Comparison of ENCODE assay signal across 2 cellular contexts in the genomic region with DNA sequence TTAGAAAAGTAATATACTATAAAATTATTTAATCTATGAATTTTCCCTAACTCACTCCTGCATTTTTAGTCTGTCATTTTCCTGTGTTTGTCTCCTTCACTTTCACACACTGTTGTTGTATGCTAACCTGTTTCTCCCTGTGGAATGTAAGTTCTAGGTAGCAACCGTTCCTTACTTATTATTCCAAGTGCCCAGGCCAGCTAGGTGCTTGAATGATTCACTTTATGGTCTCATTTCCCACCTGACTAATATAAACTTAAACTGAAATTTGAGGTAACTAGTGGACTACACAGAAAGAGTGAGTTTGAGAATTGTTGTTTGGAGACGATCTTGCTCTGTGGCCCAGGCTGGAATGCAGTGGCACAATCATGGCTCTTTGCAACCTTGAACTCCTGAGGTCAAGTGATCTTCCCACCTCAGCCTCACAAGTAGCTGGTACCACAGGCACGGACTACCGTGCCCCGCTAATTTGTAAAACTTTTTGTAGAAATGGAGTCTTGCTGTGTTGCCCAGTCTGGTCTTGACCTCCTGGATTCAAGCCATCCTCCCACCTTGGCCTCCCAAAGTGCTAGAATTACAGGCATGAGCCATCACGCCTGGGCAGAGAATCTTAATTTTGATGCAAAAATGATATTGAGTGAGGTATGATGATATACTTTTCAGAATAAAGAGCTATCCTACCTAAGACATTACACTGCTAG.
TF ChIP-seq lines count a peak whose summit lies in the region.

No MANE protein-coding gene starts in this region.

TF ChIP-seq in IMR-90, 13 proteins besides CTCF, POLR2A, EP300 and RAD21:
- TF ChIP-seq, protein P1, sequence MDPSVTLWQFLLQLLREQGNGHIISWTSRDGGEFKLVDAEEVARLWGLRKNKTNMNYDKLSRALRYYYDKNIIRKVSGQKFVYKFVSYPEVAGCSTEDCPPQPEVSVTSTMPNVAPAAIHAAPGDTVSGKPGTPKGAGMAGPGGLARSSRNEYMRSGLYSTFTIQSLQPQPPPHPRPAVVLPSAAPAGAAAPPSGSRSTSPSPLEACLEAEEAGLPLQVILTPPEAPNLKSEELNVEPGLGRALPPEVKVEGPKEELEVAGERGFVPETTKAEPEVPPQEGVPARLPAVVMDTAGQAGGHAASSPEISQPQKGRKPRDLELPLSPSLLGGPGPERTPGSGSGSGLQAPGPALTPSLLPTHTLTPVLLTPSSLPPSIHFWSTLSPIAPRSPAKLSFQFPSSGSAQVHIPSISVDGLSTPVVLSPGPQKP (IDR thresholded peaks at IDR 0.05; ENCODE audit: borderline replicate concordance, low read depth, low read length), result no peak
- no peak for TF ChIP-seq BHLHE40 (IDR thresholded peaks at IDR 0.05; ENCODE audit: low read depth, low read length)
- no peak for TF ChIP-seq MXI1 (IDR thresholded peaks at IDR 0.05; ENCODE audit: borderline replicate concordance, low read depth, low read length)
- TF ChIP-seq, protein P2, sequence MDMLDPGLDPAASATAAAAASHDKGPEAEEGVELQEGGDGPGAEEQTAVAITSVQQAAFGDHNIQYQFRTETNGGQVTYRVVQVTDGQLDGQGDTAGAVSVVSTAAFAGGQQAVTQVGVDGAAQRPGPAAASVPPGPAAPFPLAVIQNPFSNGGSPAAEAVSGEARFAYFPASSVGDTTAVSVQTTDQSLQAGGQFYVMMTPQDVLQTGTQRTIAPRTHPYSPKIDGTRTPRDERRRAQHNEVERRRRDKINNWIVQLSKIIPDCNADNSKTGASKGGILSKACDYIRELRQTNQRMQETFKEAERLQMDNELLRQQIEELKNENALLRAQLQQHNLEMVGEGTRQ (IDR thresholded peaks at IDR 0.05; ENCODE audit: low read depth, low read length), result no peak
- TF ChIP-seq CEBPB (IDR thresholded peaks at IDR 0.05; ENCODE audit: low read depth, low read length), result no peak
- TF ChIP-seq FOS (IDR thresholded peaks at IDR 0.05; ENCODE audit: low read depth, low read length), result no peak
- no peak for TF ChIP-seq RCOR1 (IDR thresholded peaks at IDR 0.05; ENCODE audit: insufficient replicate concordance, low read length)
- TF ChIP-seq SMC3 (IDR thresholded peaks at IDR 0.05; ENCODE audit: low read depth, low read length), result no peak
- no peak for TF ChIP-seq RFX5 (IDR thresholded peaks at IDR 0.05; ENCODE audit: low read depth, low read length)
- no peak for TF ChIP-seq MAZ (IDR thresholded peaks at IDR 0.05; ENCODE audit: borderline replicate concordance, low read depth, low read length)

TF ChIP-seq in neural cell, 6 proteins besides CTCF, POLR2A, EP300 and RAD21:
- no peak for TF ChIP-seq SMC3 (conservative IDR thresholded peaks at IDR 0.05; ENCODE audit: poor library complexity)
- TF ChIP-seq MXI1 (conservative IDR thresholded peaks at IDR 0.05; ENCODE audit: poor library complexity, severe bottlenecking), result no peak
- TF ChIP-seq EZH2 (IDR thresholded peaks at IDR 0.05; ENCODE audit: borderline replicate concordance, insufficient read depth, low read length, poor library complexity, severe bottlenecking), result no peak
- TF ChIP-seq TAF1 (IDR thresholded peaks at IDR 0.05; ENCODE audit: low read depth), result no peak
- TF ChIP-seq, protein P3, sequence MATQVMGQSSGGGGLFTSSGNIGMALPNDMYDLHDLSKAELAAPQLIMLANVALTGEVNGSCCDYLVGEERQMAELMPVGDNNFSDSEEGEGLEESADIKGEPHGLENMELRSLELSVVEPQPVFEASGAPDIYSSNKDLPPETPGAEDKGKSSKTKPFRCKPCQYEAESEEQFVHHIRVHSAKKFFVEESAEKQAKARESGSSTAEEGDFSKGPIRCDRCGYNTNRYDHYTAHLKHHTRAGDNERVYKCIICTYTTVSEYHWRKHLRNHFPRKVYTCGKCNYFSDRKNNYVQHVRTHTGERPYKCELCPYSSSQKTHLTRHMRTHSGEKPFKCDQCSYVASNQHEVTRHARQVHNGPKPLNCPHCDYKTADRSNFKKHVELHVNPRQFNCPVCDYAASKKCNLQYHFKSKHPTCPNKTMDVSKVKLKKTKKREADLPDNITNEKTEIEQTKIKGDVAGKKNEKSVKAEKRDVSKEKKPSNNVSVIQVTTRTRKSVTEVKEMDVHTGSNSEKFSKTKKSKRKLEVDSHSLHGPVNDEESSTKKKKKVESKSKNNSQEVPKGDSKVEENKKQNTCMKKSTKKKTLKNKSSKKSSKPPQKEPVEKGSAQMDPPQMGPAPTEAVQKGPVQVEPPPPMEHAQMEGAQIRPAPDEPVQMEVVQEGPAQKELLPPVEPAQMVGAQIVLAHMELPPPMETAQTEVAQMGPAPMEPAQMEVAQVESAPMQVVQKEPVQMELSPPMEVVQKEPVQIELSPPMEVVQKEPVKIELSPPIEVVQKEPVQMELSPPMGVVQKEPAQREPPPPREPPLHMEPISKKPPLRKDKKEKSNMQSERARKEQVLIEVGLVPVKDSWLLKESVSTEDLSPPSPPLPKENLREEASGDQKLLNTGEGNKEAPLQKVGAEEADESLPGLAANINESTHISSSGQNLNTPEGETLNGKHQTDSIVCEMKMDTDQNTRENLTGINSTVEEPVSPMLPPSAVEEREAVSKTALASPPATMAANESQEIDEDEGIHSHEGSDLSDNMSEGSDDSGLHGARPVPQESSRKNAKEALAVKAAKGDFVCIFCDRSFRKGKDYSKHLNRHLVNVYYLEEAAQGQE (IDR thresholded peaks at IDR 0.05; ENCODE audit: borderline replicate concordance), result no peak
- no peak for TF ChIP-seq POLR2AphosphoS5 (IDR thresholded peaks at IDR 0.05)
